ENCODE assay signal across 21 cellular contexts in genomic region chr19:24055548-24055947, GRCh38.
"Had no signal": no experiment of that assay in that cellular context is flagged by ENCODE, and none has a peak within 500 bp of the region (broad histone marks: within the 10 kb centered on the region; RNA-seq: fewer than 3 reads in every experiment).

No MANE protein-coding gene starts in this region.

- DNase-seq: activated CD4-positive, CD25-positive, alpha-beta regulatory T cell treated with anti-CD3 and anti-CD28 coated beads, Interleukin-2, amount 50 U/mL, for 72 hours; activated CD8-positive, alpha-beta memory T cell treated with anti-CD3 and anti-CD28 coated beads, Interleukin-2, amount 50 U/mL, for 48 hours; anterior cingulate cortex; body of pancreas; effector CD4-positive, alpha-beta T cell; hypothalamus; mesenchymal stem cell; occipital lobe; right lobe of liver; stimulated activated CD4-positive, alpha-beta T cell treated with anti-CD3 and anti-CD28 coated beads, Interleukin-2, amount 100 ng/mL, for 24 hours; stimulated activated CD8-positive, alpha-beta memory T cell treated with anti-CD3 and anti-CD28 coated beads, Interleukin-4, amount 100 ng/mL, for 48 hours; stimulated activated naive CD4-positive, alpha-beta T cell treated with Interleukin-2 at 50 U/mL for 16 hours; T-helper 1 cell; upper lobe of left lung; WERI-Rb-1 had no signal

- H3K27ac Mint-ChIP-seq: activated T-helper 1 cell treated with anti-CD3 and anti-CD28 coated beads, Interleukin-12 subunit alpha, Interleukin-12 subunit beta, Interleukin-2, Interleukin-4 antibody, amounts not matched to agents 30 ng/mL and 10 ng/mL and 1 ng/mL, durations not matched to agents 14 hours and 24 hours and 36 hours; dendritic cell treated with granulocyte-macrophage colony-stimulating factor and Interleukin-4, amounts not matched to agents 40 ng/mL and 50 ng/mL, for 4 days had no signal

- ATAC-seq: body of pancreas, esophagus mucosa had no signal

- H3K4me1 Mint-ChIP-seq: neural crest cell had no signal

- H3K9me3 Mint-ChIP-seq: dendritic cell treated with granulocyte-macrophage colony-stimulating factor and Interleukin-4, amounts not matched to agents 40 ng/mL and 50 ng/mL, for 4 days; neural crest cell had no signal

- H3K9me3 ChIP-seq: body of pancreas, right lobe of liver, SJSA1, thoracic aorta, upper lobe of left lung had no signal

- H3K27me3 ChIP-seq: body of pancreas, right lobe of liver, SJSA1, upper lobe of left lung had no signal

- H3K27me3 Mint-ChIP-seq: dendritic cell treated with granulocyte-macrophage colony-stimulating factor and Interleukin-4, amounts not matched to agents 40 ng/mL and 50 ng/mL, for 4 days had no signal

- H3K4me3 Mint-ChIP-seq: activated T-helper 1 cell treated with anti-CD3 and anti-CD28 coated beads, Interleukin-12 subunit alpha, Interleukin-12 subunit beta, Interleukin-2, Interleukin-4 antibody, amounts not matched to agents 30 ng/mL and 10 ng/mL and 1 ng/mL, durations not matched to agents 14 hours and 24 hours and 36 hours; dendritic cell treated with granulocyte-macrophage colony-stimulating factor and Interleukin-4, amounts not matched to agents 40 ng/mL and 50 ng/mL, for 4 days; neural crest cell had no signal

- H3K27ac ChIP-seq: body of pancreas, SJSA1, thoracic aorta, upper lobe of left lung, WERI-Rb-1 had no signal
